31 cellular contexts compared by ENCODE assay signal in the genomic region with DNA sequence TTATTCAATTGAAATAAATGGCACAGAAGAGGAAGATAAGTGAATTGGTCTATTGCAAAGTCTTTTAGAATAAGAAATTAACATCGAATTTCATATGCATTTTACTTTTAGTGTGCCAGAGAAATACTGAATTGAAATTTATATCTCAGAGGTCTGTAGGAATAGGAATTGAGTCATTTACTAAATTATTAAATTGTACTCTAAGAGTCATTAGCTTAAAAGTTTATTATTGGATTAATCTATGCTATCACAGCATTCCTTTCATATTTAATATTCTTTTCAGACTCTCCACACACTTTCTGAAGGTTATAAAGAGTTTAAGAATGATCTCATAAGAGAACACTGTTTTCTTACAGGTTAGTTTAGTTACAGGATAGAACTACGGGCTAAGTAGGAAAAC.
"Had no signal": no experiment of that assay in that cellular context is flagged by ENCODE, and none has a peak within 500 bp of the region (broad histone marks: within the 10 kb centered on the region; RNA-seq: fewer than 3 reads in every experiment).

No MANE protein-coding gene starts in this region.

- ATAC-seq: activated naive CD4-positive, alpha-beta T cell treated with anti-CD3 and anti-CD28 coated beads, Interleukin-2, amount 50 U/mL, for 72 hours; activated naive CD8-positive, alpha-beta T cell treated with anti-CD3 and anti-CD28 coated beads, Interleukin-2, amount 50 U/mL, for 24 hours; activated T-cell treated with anti-CD3 and anti-CD28 coated beads, Interleukin-2, amount 50 U/mL, for 4 hours; activated T-cell treated with anti-CD3 and anti-CD28 coated beads, Interleukin-2, amount 50 U/mL, for 72 hours; activated T-helper 17 cell treated with anti-CD3 and anti-CD28 coated beads, Interleukin-2, amount 50 U/mL, for 72 hours; body of pancreas had no signal

- H3K27ac ChIP-seq: adrenal gland, ascending aorta, body of pancreas, brain microvascular endothelial cell, breast epithelium, cardiac muscle cell had no signal

- H3K4me3 ChIP-seq: adrenal gland, ascending aorta, body of pancreas, breast epithelium, cardiac muscle cell had no signal

- DNase-seq: activated effector memory CD4-positive, alpha-beta T cell treated with anti-CD3 and anti-CD28 coated beads, Interleukin-2, amount 50 U/mL, for 16 hours; activated effector memory CD4-positive, alpha-beta T cell treated with Interleukin-2 at 50 U/mL for 16 hours; activated gamma-delta T cell; activated gamma-delta T cell treated with Interleukin-2 at 50 U/mL for 16 hours; activated naive CD4-positive, alpha-beta T cell; activated naive CD4-positive, alpha-beta T cell treated with anti-CD3 and anti-CD28 coated beads for 36 hours; activated naive CD4-positive, alpha-beta T cell treated with anti-CD3 and anti-CD28 coated beads, Interleukin-2, amount 10 ng/mL, durations not matched to agents 7 days and 5 days; activated naive CD4-positive, alpha-beta T cell treated with anti-CD3 and anti-CD28 coated beads, Interleukin-2, amount 50 U/mL, for 16 hours; activated naive CD4-positive, alpha-beta T cell treated with Interleukin-2 at 50 U/mL for 16 hours; activated naive CD8-positive, alpha-beta T cell treated with anti-CD3 and anti-CD28 coated beads for 36 hours; activated naive CD8-positive, alpha-beta T cell treated with anti-CD3 and anti-CD28 coated beads, Interleukin-2, amount 10 ng/mL, durations not matched to agents 7 days and 5 days; activated naive CD8-positive, alpha-beta T cell treated with anti-CD3 and anti-CD28 coated beads, Interleukin-2, amount 50 U/mL, for 24 hours; activated T-cell treated with anti-CD3 and anti-CD28 coated beads, Interleukin-2, amount 50 U/mL, for 24 hours; activated T-cell treated with anti-CD3 and anti-CD28 coated beads, Interleukin-2, amount 50 U/mL, for 4 hours; activated T-cell treated with anti-CD3 and anti-CD28 coated beads, Interleukin-2, amount 50 U/mL, for 48 hours; activated T-cell treated with anti-CD3 and anti-CD28 coated beads, Interleukin-2, amount 50 U/mL, for 72 hours; adrenal gland; amniotic stem cell; amygdala; anterior cingulate cortex; aorta; body of pancreas; brain microvascular endothelial cell; caudate nucleus; central memory CD4-positive, alpha-beta T cell; cerebellar nuclear complex had no signal

- H3K4me1 ChIP-seq: adrenal gland, ascending aorta, body of pancreas, breast epithelium had no signal

- H3K36me3 ChIP-seq: adrenal gland, ascending aorta, brain microvascular endothelial cell, breast epithelium, cardiac muscle cell had no signal

- H3K27me3 ChIP-seq: adrenal gland, ascending aorta, body of pancreas, brain microvascular endothelial cell, breast epithelium, cardiac muscle cell had no signal

- H3K9me3 ChIP-seq: adrenal gland, ascending aorta, body of pancreas, breast epithelium had no signal
